Comparison of ENCODE assay signal across 8 cellular contexts in the genomic region with DNA sequence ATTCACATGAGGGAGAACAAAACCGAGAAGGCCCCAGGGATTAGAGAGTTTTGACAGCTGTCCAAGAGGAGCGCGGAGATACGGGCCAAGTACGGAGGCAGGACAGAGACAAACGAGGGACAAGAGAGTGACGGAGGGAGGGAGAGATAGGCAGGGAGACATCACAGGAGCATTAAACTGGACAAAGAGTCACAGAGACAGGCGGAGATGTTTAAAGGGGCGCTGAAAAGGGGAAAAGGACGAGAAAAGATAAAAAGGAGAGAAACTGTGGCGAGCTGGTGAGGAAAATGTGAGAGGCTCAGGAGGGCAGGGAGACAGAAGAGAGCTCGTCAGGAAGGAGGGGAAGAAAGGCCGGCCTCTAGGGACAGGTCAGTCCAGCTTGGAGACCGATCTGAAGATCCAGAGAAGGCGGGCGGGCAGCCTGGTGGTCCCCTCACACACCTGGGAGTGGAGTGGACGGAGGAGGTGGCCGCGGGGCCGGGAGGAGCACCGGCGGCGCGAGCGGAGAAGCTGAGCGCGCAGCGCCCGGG.
DNase-seq lines count a peak whose midpoint lies in the region; ATAC-seq lines count a peak whose summit lies in the region.

No MANE protein-coding gene starts in this region.

- peaks cover 6% of the 10 kb centered on the region for H3K4me1 Mint-ChIP-seq in central memory CD8-positive, alpha-beta T cell

- H3K4me1 ChIP-seq in subcutaneous abdominal adipose tissue (ENCODE audit: control insufficient read depth in 5 of 5, insufficient read depth in 5 of 5, low read length in 5 of 5): peaks cover 2 to 34% (median 24%) of the 10 kb centered on the region in 5 donors

- H3K36me3 ChIP-seq in subcutaneous abdominal adipose tissue (ENCODE audit: control insufficient read depth in 5 of 5, insufficient read depth in 5 of 5, low read length in 5 of 5): no peaks in the 10 kb centered on the region

- H3K27ac ChIP-seq in subcutaneous abdominal adipose tissue (ENCODE audit: low read depth, low read length): peak overlapping the region; percentile 82

- peaks cover 0 to 4% (median 0%) of the 10 kb centered on the region in 5 donors for H3K27me3 ChIP-seq in subcutaneous abdominal adipose tissue (ENCODE audit: control insufficient read depth in 5 of 5, insufficient read depth in 4 of 5, low read length in 5 of 5)

- H3K9me3 Mint-ChIP-seq in central memory CD8-positive, alpha-beta T cell: no peaks in the 10 kb centered on the region

- H3K9ac ChIP-seq in subcutaneous abdominal adipose tissue (ENCODE audit: low read length in 5 of 5): peak overlapping the region; percentile 56 to 80 (median 66)

- H3K4me3 ChIP-seq in subcutaneous abdominal adipose tissue (ENCODE audit: low read depth in 1 of 5, low read length in 5 of 5): peak overlapping the region; percentile 73 to 91 (median 81)

- peak; percentile 88 for DNase-seq in NCI-H1436 (lab: John Stamatoyannopoulos, UW)
- no peak for DNase-seq in NCI-H1436 treated with DMSO at 0.1 percent for 48 hours (lab: John Stamatoyannopoulos, UW)
- peak; percentile 80 for DNase-seq in NCI-H345 (lab: John Stamatoyannopoulos, UW)
- no peak for DNase-seq in central memory CD8-positive, alpha-beta T cell (ENCODE audit: low spot score in 2 of 2)
- peak; percentile 72 for DNase-seq in left kidney (ENCODE audit: low read depth, low spot score)
- DNase-seq in activated gamma-delta T cell treated with Interleukin-2 at 50 U/mL for 16 hours: no peak
- no peak for DNase-seq in activated CD4-positive, alpha-beta T cell treated with anti-CD3 and anti-CD28 coated beads for 4 hours

- H3K9me3 ChIP-seq in subcutaneous abdominal adipose tissue (ENCODE audit: control insufficient read depth in 5 of 5, low read length in 5 of 5): no peaks in the 10 kb centered on the region

- H3K4me3 Mint-ChIP-seq in central memory CD8-positive, alpha-beta T cell: peak overlapping the region; percentile 74

- H3K27me3 Mint-ChIP-seq in central memory CD8-positive, alpha-beta T cell: peaks cover 41% of the 10 kb centered on the region

- no peak for ATAC-seq in central memory CD8-positive, alpha-beta T cell (replicated peaks; ENCODE audit: extremely low read depth, poor library complexity, severe bottlenecking)

- no peak overlapping the region for H3K27ac Mint-ChIP-seq in central memory CD8-positive, alpha-beta T cell (ENCODE audit: low read depth)

- peaks cover 3% of the 10 kb centered on the region for H3K36me3 Mint-ChIP-seq in central memory CD8-positive, alpha-beta T cell (ENCODE audit: insufficient read depth)

Comparison
In these comparisons a context has a peak if more than half of its experiments do, and no peak if none do; other contexts are left out.
1. DNase-seq: peak in NCI-H1436 (single experiment), NCI-H345 (single experiment) and left kidney (single experiment); none in NCI-H1436 treated with DMSO at 0.1 percent for 48 hours (single experiment), central memory CD8-positive, alpha-beta T cell (0 of 2), activated gamma-delta T cell treated with Interleukin-2 at 50 U/mL for 16 hours (single experiment) and activated CD4-positive, alpha-beta T cell treated with anti-CD3 and anti-CD28 coated beads for 4 hours (0 of 2).